Comparison of ENCODE assay signal across 19 cellular contexts in the genomic region with DNA sequence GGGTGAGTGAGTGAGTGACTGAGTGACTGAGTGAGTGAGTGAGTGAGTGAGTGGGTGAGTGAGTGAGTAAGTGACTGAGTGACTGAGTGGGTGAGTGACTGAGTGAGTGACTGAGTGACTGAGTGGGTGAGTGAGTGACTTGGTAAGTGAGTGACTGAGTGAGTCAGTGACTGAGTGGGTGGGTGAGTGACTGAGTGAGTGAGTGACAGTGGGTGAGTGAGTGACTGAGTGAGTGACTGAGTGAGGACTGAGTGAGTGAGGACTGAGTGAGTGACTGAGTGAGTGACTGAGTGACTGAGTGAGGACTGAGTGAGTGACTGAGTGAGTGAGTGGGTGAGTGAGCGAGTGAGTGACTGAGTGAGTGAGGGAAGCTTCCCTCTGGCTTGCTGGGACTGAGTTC. TPM values are rescaled to one million over a fixed set of nuclear protein-coding genes. Genes with fewer than 3 reads are reported as not detected.
DNase-seq lines count a peak whose midpoint lies in the region; ATAC-seq, FAIRE-seq and TF ChIP-seq lines count a peak whose summit lies in the region.
"Had no signal": no experiment of that assay in that cellular context is flagged by ENCODE, and none has a peak within 500 bp of the region (broad histone marks: within the 10 kb centered on the region; RNA-seq: fewer than 3 reads in every experiment).

No MANE protein-coding gene starts in this region.

- no peak overlapping the region for H3K4me3 ChIP-seq in adrenal gland

- peaks cover 0 to 4% of the 10 kb centered on the region in 2 donors for H3K4me1 ChIP-seq in adrenal gland (replicated peaks in 1 of 2)

- no peak for ATAC-seq in Right ventricle myocardium inferior
- ATAC-seq in activated naive CD4-positive, alpha-beta T cell treated with anti-CD3 and anti-CD28 coated beads, Interleukin-2, amount 50 U/mL, for 72 hours: peak in 1 of 2 donors; percentile 29
- no peak for ATAC-seq in esophagus mucosa
- ATAC-seq: right cardiac atrium had no signal

- H3K4me3 Mint-ChIP-seq in activated CD4-positive, alpha-beta T cell treated with anti-CD3 and anti-CD28 coated beads, Interleukin-2, amount 10 ng/mL, durations not matched to agents 24 days and 14 days: no peak overlapping the region
- H3K4me3 Mint-ChIP-seq: CD14-positive monocyte had no signal

- H3K36me3 Mint-ChIP-seq in activated CD4-positive, alpha-beta T cell treated with anti-CD3 and anti-CD28 coated beads, Interleukin-2, amount 10 ng/mL, durations not matched to agents 24 days and 14 days (ENCODE audit: low read depth): peaks cover 68% of the 10 kb centered on the region
- H3K36me3 Mint-ChIP-seq in activated naive CD4-positive, alpha-beta T cell treated with anti-CD3 and anti-CD28 coated beads, Interleukin-2, amount 50 U/mL, for 72 hours: peaks cover 25 to 29% of the 10 kb centered on the region in 2 donors
- H3K36me3 Mint-ChIP-seq: CD14-positive monocyte had no signal

- no peak for TF ChIP-seq CTCF in adrenal gland (IDR thresholded peaks at IDR 0.05)

- H3K27ac ChIP-seq in substantia nigra (ENCODE audit: low read depth, low read length, poor library complexity, severe bottlenecking): peak overlapping the region; percentile 21
- no peak overlapping the region for H3K27ac ChIP-seq in adrenal gland

- peaks cover 26% of the 10 kb centered on the region for H3K9me3 Mint-ChIP-seq in activated CD4-positive, alpha-beta T cell treated with anti-CD3 and anti-CD28 coated beads, Interleukin-2, amount 10 ng/mL, durations not matched to agents 24 days and 14 days
- H3K9me3 Mint-ChIP-seq in activated naive CD4-positive, alpha-beta T cell treated with anti-CD3 and anti-CD28 coated beads, Interleukin-2, amount 50 U/mL, for 72 hours: peaks cover 26 to 30% of the 10 kb centered on the region in 2 donors

- DNase-seq in Right ventricle myocardium inferior (ENCODE audit: missing footprints): peak; percentile 3
- DNase-seq in cardiac septum (ENCODE audit: low spot score): no peak
- DNase-seq in activated CD4-positive, alpha-beta T cell treated with anti-CD3 and anti-CD28 coated beads, Interleukin-2, amount 10 ng/mL, durations not matched to agents 24 days and 14 days: no peak
- DNase-seq in activated naive CD4-positive, alpha-beta T cell treated with anti-CD3 and anti-CD28 coated beads, Interleukin-2, amount 50 U/mL, for 72 hours (ENCODE audit: low spot score in 2 of 2): no peak
- no peak for DNase-seq in substantia nigra (lab: John Stamatoyannopoulos, UW)
- no peak for DNase-seq in adrenal gland
- no peak for DNase-seq in GM12891 (ENCODE audit: insufficient read length, low spot score)
- DNase-seq: aorta; effector CD4-positive, alpha-beta T cell; HCEC 1CT; kidney glomerular epithelial cell; mammary epithelial cell; MM.1S; NCI-H146; T1000 had no signal

- peak overlapping the region; percentile 88 for H3K27ac Mint-ChIP-seq in activated CD4-positive, alpha-beta T cell treated with anti-CD3 and anti-CD28 coated beads, Interleukin-2, amount 10 ng/mL, durations not matched to agents 24 days and 14 days
- H3K27ac Mint-ChIP-seq in activated naive CD4-positive, alpha-beta T cell treated with anti-CD3 and anti-CD28 coated beads, Interleukin-2, amount 50 U/mL, for 72 hours: peak overlapping the region; percentile 7 to 85
- H3K27ac Mint-ChIP-seq: CD14-positive monocyte had no signal

- intact Hi-C loops in Right ventricle myocardium inferior (cut with DNase I): no loop called here
- intact Hi-C loops in cardiac septum (cut with DNase I): no loop called here
- intact Hi-C loops in activated CD4-positive, alpha-beta T cell treated with anti-CD3 and anti-CD28 coated beads, Interleukin-2, amount 10 ng/mL, durations not matched to agents 24 days and 14 days (cut with micrococcal nuclease): loop anchor here (1.0 kb wide), 1 partner anchor 13 kb away; no protein-coding TSS in a partner anchor
- intact Hi-C loops in adrenal gland (cut with DNase I): no loop called here

- no peaks in the 10 kb centered on the region for H3K27me3 Mint-ChIP-seq in activated CD4-positive, alpha-beta T cell treated with anti-CD3 and anti-CD28 coated beads, Interleukin-2, amount 10 ng/mL, durations not matched to agents 24 days and 14 days

- H3K9me3 ChIP-seq in adrenal gland (replicated peaks in 1 of 3): no peaks in the 10 kb centered on the region

- H3K4me1 Mint-ChIP-seq in activated CD4-positive, alpha-beta T cell treated with anti-CD3 and anti-CD28 coated beads, Interleukin-2, amount 10 ng/mL, durations not matched to agents 24 days and 14 days: peaks cover 71% of the 10 kb centered on the region
- H3K4me1 Mint-ChIP-seq: CD14-positive monocyte had no signal

- WGBS in adrenal gland, 4 donors: 80 to 96% (median 85%) methylated on average over 1 of the region's 1 CpG

- TF ChIP-seq POLR2A in adrenal gland (IDR thresholded peaks at IDR 0.05) (no peak), GM12891 (IDR thresholded peaks at IDR 0.05; ENCODE audit: low read depth, low read length) (no peak)

- H3K27me3 ChIP-seq in adrenal gland: no peaks in the 10 kb centered on the region

- no peaks in the 10 kb centered on the region for H3K36me3 ChIP-seq in adrenal gland (replicated peaks in 1 of 2)

- FAIRE-seq in GM12891 (lab: Jason Lieb, UNC): no peak

TF ChIP-seq in GM12891, 5 proteins besides CTCF, POLR2A, EP300 and RAD21:
- TF ChIP-seq SPI1 (IDR thresholded peaks at IDR 0.05; ENCODE audit: low read depth, low read length) (no peak), POU2F2 (IDR thresholded peaks at IDR 0.05; ENCODE audit: low read depth, low read length) (no peak; the same call in none of the 2 replicates), PAX5 (IDR thresholded peaks at IDR 0.05; ENCODE audit: insufficient read depth, low read length, severe bottlenecking) (no peak), POLR2AphosphoS5 (IDR thresholded peaks at IDR 0.05; ENCODE audit: low read depth, low read length) (no peak), TAF1 (IDR thresholded peaks at IDR 0.05; ENCODE audit: low read depth, low read length) (no peak)

RNA-seq across cellular contexts. Expression of a gene that starts 13.9 kb away (rescaled TPM):
- 8.7 TPM for total RNA-seq in Right ventricle myocardium inferior
- 8.3 TPM for total RNA-seq in cardiac septum
- 166 and 167 TPM in 2 replicates for total RNA-seq in activated CD4-positive, alpha-beta T cell treated with anti-CD3 and anti-CD28 coated beads, Interleukin-2, amount 10 ng/mL, durations not matched to agents 24 days and 14 days
- 10 to 100 TPM; 26.3 to 62.8 TPM for total RNA-seq in activated naive CD4-positive, alpha-beta T cell treated with anti-CD3 and anti-CD28 coated beads, Interleukin-2, amount 50 U/mL, for 72 hours
- total RNA-seq in adrenal gland: under 1 TPM in 4 of 8 donors, not detected in 4; 0.32 to 0.69 (median 0.55) TPM
- polyA plus RNA-seq in adrenal gland: 1 to 10 TPM; 1.1 to 4.5 (median 1.2) TPM
- 382 TPM for total RNA-seq in esophagus mucosa
- 11.2 TPM for polyA plus RNA-seq in GM12891 (2012; ENCODE audit: low read depth, missing spikeins)
- total RNA-seq: mammary epithelial cell, osteoblast had no signal
- polyA plus RNA-seq: mammary epithelial cell had no signal
